24 cellular contexts compared by ENCODE assay signal in genomic region chr3:21919383-21919782, GRCh38.
"Had no signal": no experiment of that assay in that cellular context is flagged by ENCODE, and none has a peak within 500 bp of the region (broad histone marks: within the 10 kb centered on the region; RNA-seq: fewer than 3 reads in every experiment).

No MANE protein-coding gene starts in this region.

- H3K4me3 ChIP-seq: dorsolateral prefrontal cortex, gastroesophageal sphincter, left ventricle myocardium inferior, lung, psoas muscle, sigmoid colon, tibial artery, upper lobe of left lung, uterus had no signal

- H3K27me3 ChIP-seq: gastroesophageal sphincter, sigmoid colon, tibial artery, upper lobe of left lung, uterus had no signal

- H3K4me1 ChIP-seq: gastroesophageal sphincter, psoas muscle, sigmoid colon, tibial artery, upper lobe of left lung, uterus had no signal

- H3K4me3 Mint-ChIP-seq: immature natural killer cell; naive thymus-derived CD4-positive, alpha-beta T cell; nephron progenitor cell; stimulated activated memory B cell treated with anti-CD40 and anti-IgM and Interleukin-4, amounts not matched to agents 10 μg/mL and 1 μg/mL and 100 μg/mL, for 72 hours; stimulated activated naive CD8-positive, alpha-beta T cell treated with anti-CD3 and anti-CD28 coated beads, Interleukin-15, Interleukin-2, amounts not matched to agents 100 ng/mL and 50 ng/mL, for 24 hours had no signal

- H3K27ac Mint-ChIP-seq: immature natural killer cell; naive thymus-derived CD4-positive, alpha-beta T cell; nephron progenitor cell; stimulated activated memory B cell treated with anti-CD40 and anti-IgM and Interleukin-4, amounts not matched to agents 10 μg/mL and 1 μg/mL and 100 μg/mL, for 72 hours; stimulated activated naive CD8-positive, alpha-beta T cell treated with anti-CD3 and anti-CD28 coated beads, Interleukin-15, Interleukin-2, amounts not matched to agents 100 ng/mL and 50 ng/mL, for 24 hours had no signal

- H3K36me3 Mint-ChIP-seq: immature natural killer cell; naive thymus-derived CD4-positive, alpha-beta T cell; stimulated activated memory B cell treated with anti-CD40 and anti-IgM and Interleukin-4, amounts not matched to agents 10 μg/mL and 1 μg/mL and 100 μg/mL, for 72 hours had no signal

- ATAC-seq: esophagus mucosa; gastroesophageal sphincter; naive thymus-derived CD4-positive, alpha-beta T cell; psoas muscle; stimulated activated memory B cell treated with anti-CD40 and anti-IgM and Interleukin-4, amounts not matched to agents 10 μg/mL and 1 μg/mL and 100 μg/mL, for 72 hours had no signal

- DNase-seq: cortex of kidney; dorsolateral prefrontal cortex; effector memory CD4-positive, alpha-beta T cell; glutamatergic neuron; immature natural killer cell; kidney; left cardiac atrium; left ventricle myocardium inferior; mesenchymal stem cell; naive thymus-derived CD4-positive, alpha-beta T cell; nephron progenitor cell; psoas muscle; sigmoid colon; small intestine; stimulated activated CD4-positive, alpha-beta T cell treated with anti-CD3 and anti-CD28 coated beads, Interleukin-4, amount 100 ng/mL, for 1 hour; stimulated activated CD8-positive, alpha-beta memory T cell treated with anti-CD3 and anti-CD28 coated beads, Interleukin-4, amount 100 ng/mL, for 48 hours; tibial artery; upper lobe of left lung; uterus had no signal

- H3K36me3 ChIP-seq: gastroesophageal sphincter, left ventricle myocardium inferior, sigmoid colon, tibial artery, upper lobe of left lung, uterus had no signal

- H3K27me3 Mint-ChIP-seq: naive thymus-derived CD4-positive, alpha-beta T cell; stimulated activated memory B cell treated with anti-CD40 and anti-IgM and Interleukin-4, amounts not matched to agents 10 μg/mL and 1 μg/mL and 100 μg/mL, for 72 hours; stimulated activated naive CD8-positive, alpha-beta T cell treated with anti-CD3 and anti-CD28 coated beads, Interleukin-15, Interleukin-2, amounts not matched to agents 100 ng/mL and 50 ng/mL, for 24 hours had no signal

- H3K9me3 Mint-ChIP-seq: nephron progenitor cell had no signal

- H3K9me3 ChIP-seq: gastroesophageal sphincter, psoas muscle, sigmoid colon, tibial artery, upper lobe of left lung, uterus had no signal

- H3K4me1 Mint-ChIP-seq: immature natural killer cell; naive thymus-derived CD4-positive, alpha-beta T cell; nephron progenitor cell; stimulated activated memory B cell treated with anti-CD40 and anti-IgM and Interleukin-4, amounts not matched to agents 10 μg/mL and 1 μg/mL and 100 μg/mL, for 72 hours had no signal

- H3K27ac ChIP-seq: dorsolateral prefrontal cortex, gastroesophageal sphincter, left ventricle myocardium inferior, psoas muscle, sigmoid colon, tibial artery, upper lobe of left lung, uterus had no signal
